ENCODE assay signal across 12 cellular contexts in genomic region chr9:93952784-93953491, GRCh38. TPM values are rescaled to one million over a fixed set of nuclear protein-coding genes. Genes with fewer than 3 reads are reported as not detected.
DNase-seq lines count a peak whose midpoint lies in the region; ATAC-seq and TF ChIP-seq lines count a peak whose summit lies in the region.
"Had no signal": no experiment of that assay in that cellular context is flagged by ENCODE, and none has a peak within 500 bp of the region (broad histone marks: within the 10 kb centered on the region; RNA-seq: fewer than 3 reads in every experiment).

No MANE protein-coding gene starts in this region.

- H3K36me3 Mint-ChIP-seq in activated naive CD4-positive, alpha-beta T cell treated with anti-CD3 and anti-CD28 coated beads, Interleukin-2, amount 50 U/mL, for 24 hours, result no peaks in the 10 kb centered on the region
- no peaks in the 10 kb centered on the region for H3K36me3 Mint-ChIP-seq in activated CD4-positive, alpha-beta memory T cell treated with anti-CD3 and anti-CD28 coated beads for 36 hours
- H3K36me3 Mint-ChIP-seq in stimulated activated naive B cell treated with anti-CD40 and anti-IgM and Interleukin-4, amounts not matched to agents 10 μg/mL and 1 μg/mL and 100 μg/mL, for 72 hours, result peaks cover 7 to 9% of the 10 kb centered on the region in 2 donors

- POLR2A ChIA-PET in activated CD4-positive, alpha-beta memory T cell treated with anti-CD3 and anti-CD28 coated beads for 36 hours (lab: Charles Lee), result interaction anchor here (0.5 kb wide), 1 partner anchor 1956 kb away, joined by 3 read pairs; no protein-coding TSS in a partner anchor

- H3K27me3 ChIP-seq in adrenal gland, result peaks cover 87% of the 10 kb centered on the region

- H3K27me3 Mint-ChIP-seq in activated naive CD4-positive, alpha-beta T cell treated with anti-CD3 and anti-CD28 coated beads, Interleukin-2, amount 50 U/mL, for 24 hours, result peaks cover 58% of the 10 kb centered on the region
- peaks cover 70% of the 10 kb centered on the region for H3K27me3 Mint-ChIP-seq in activated CD4-positive, alpha-beta memory T cell treated with anti-CD3 and anti-CD28 coated beads for 36 hours
- H3K27me3 Mint-ChIP-seq in stimulated activated naive B cell treated with anti-CD40 and anti-IgM and Interleukin-4, amounts not matched to agents 10 μg/mL and 1 μg/mL and 100 μg/mL, for 72 hours, result peaks cover 79 to 93% of the 10 kb centered on the region in 2 donors

- peak; percentile 56 for ATAC-seq in left colon
- ATAC-seq in stimulated activated naive B cell treated with anti-CD40 and anti-IgM and Interleukin-4, amounts not matched to agents 10 μg/mL and 1 μg/mL and 100 μg/mL, for 72 hours (replicated peaks), result peak; percentile 24 to 52
- no peak for ATAC-seq in GM19452 (IDR thresholded peaks at IDR 0.05; ENCODE audit: unreplicated experiment)
- ATAC-seq: GM12878 had no signal

- peak overlapping the region; percentile 47 for H3K27ac Mint-ChIP-seq in activated naive CD4-positive, alpha-beta T cell treated with anti-CD3 and anti-CD28 coated beads, Interleukin-2, amount 50 U/mL, for 24 hours
- H3K27ac Mint-ChIP-seq in activated CD4-positive, alpha-beta memory T cell treated with anti-CD3 and anti-CD28 coated beads for 36 hours, result no peak overlapping the region
- peak overlapping the region; percentile 90 for H3K27ac Mint-ChIP-seq in stimulated activated naive B cell treated with anti-CD40 and anti-IgM and Interleukin-4, amounts not matched to agents 10 μg/mL and 1 μg/mL and 100 μg/mL, for 72 hours
- H3K27ac Mint-ChIP-seq: dendritic cell treated with granulocyte-macrophage colony-stimulating factor and Interleukin-4, amounts not matched to agents 40 ng/mL and 50 ng/mL, for 4 days had no signal

- intact Hi-C loops in activated CD4-positive, alpha-beta memory T cell treated with anti-CD3 and anti-CD28 coated beads for 36 hours (cut with micrococcal nuclease), result no loop called here
- intact Hi-C loops in left colon (cut with DNase I, micrococcal nuclease) (no loop called here), adrenal gland (cut with DNase I) (no loop called here)

- CTCF ChIA-PET in activated CD4-positive, alpha-beta memory T cell treated with anti-CD3 and anti-CD28 coated beads for 36 hours (lab: Charles Lee), result interaction anchor here (0.9 to 2.2 kb wide), 3 partner anchors 9 to 271 kb away, joined by 3 to 9 read pairs (median 6); no protein-coding TSS in a partner anchor

- H3K9me3 ChIP-seq in adrenal gland (replicated peaks in 1 of 3), result no peaks in the 10 kb centered on the region

- no peak overlapping the region for H3K4me3 ChIP-seq in adrenal gland
- H3K4me3 ChIP-seq: GM12878 had no signal

- peaks cover 14 to 30% of the 10 kb centered on the region in 2 donors for H3K4me1 ChIP-seq in adrenal gland (replicated peaks in 1 of 2)

- H3K27ac ChIP-seq in adrenal gland, result no peak overlapping the region

- peaks cover 48% of the 10 kb centered on the region for H3K4me1 Mint-ChIP-seq in activated naive CD4-positive, alpha-beta T cell treated with anti-CD3 and anti-CD28 coated beads, Interleukin-2, amount 50 U/mL, for 24 hours
- H3K4me1 Mint-ChIP-seq in activated CD4-positive, alpha-beta memory T cell treated with anti-CD3 and anti-CD28 coated beads for 36 hours (ENCODE audit: low read depth), result peaks cover 39% of the 10 kb centered on the region
- H3K4me1 Mint-ChIP-seq in stimulated activated naive B cell treated with anti-CD40 and anti-IgM and Interleukin-4, amounts not matched to agents 10 μg/mL and 1 μg/mL and 100 μg/mL, for 72 hours, result peaks cover 48 to 75% of the 10 kb centered on the region in 2 donors

- H3K4me3 Mint-ChIP-seq in activated naive CD4-positive, alpha-beta T cell treated with anti-CD3 and anti-CD28 coated beads, Interleukin-2, amount 50 U/mL, for 24 hours, result peak overlapping the region; percentile 62
- H3K4me3 Mint-ChIP-seq in activated CD4-positive, alpha-beta memory T cell treated with anti-CD3 and anti-CD28 coated beads for 36 hours, result peak overlapping the region; percentile 16
- H3K4me3 Mint-ChIP-seq in stimulated activated naive B cell treated with anti-CD40 and anti-IgM and Interleukin-4, amounts not matched to agents 10 μg/mL and 1 μg/mL and 100 μg/mL, for 72 hours, result peak overlapping the region; percentile 37 to 67
- H3K4me3 Mint-ChIP-seq: dendritic cell treated with granulocyte-macrophage colony-stimulating factor and Interleukin-4, amounts not matched to agents 40 ng/mL and 50 ng/mL, for 4 days had no signal

- TF ChIP-seq POLR2A in adrenal gland (IDR thresholded peaks at IDR 0.05), result no peak

- H3K9me3 Mint-ChIP-seq in activated naive CD4-positive, alpha-beta T cell treated with anti-CD3 and anti-CD28 coated beads, Interleukin-2, amount 50 U/mL, for 24 hours, result no peaks in the 10 kb centered on the region
- H3K9me3 Mint-ChIP-seq in activated CD4-positive, alpha-beta memory T cell treated with anti-CD3 and anti-CD28 coated beads for 36 hours, result no peaks in the 10 kb centered on the region
- H3K9me3 Mint-ChIP-seq in stimulated activated naive B cell treated with anti-CD40 and anti-IgM and Interleukin-4, amounts not matched to agents 10 μg/mL and 1 μg/mL and 100 μg/mL, for 72 hours, result peaks cover 0 to 3% of the 10 kb centered on the region in 2 donors
- H3K9me3 Mint-ChIP-seq: dendritic cell treated with granulocyte-macrophage colony-stimulating factor and Interleukin-4, amounts not matched to agents 40 ng/mL and 50 ng/mL, for 4 days had no signal

- no peaks in the 10 kb centered on the region for H3K36me3 ChIP-seq in adrenal gland (replicated peaks in 1 of 2)

- no peak for DNase-seq in activated naive CD4-positive, alpha-beta T cell treated with anti-CD3 and anti-CD28 coated beads, Interleukin-2, amount 50 U/mL, for 16 hours
- no peak for DNase-seq in activated CD4-positive, alpha-beta memory T cell treated with anti-CD3 and anti-CD28 coated beads for 36 hours
- DNase-seq in left colon, result no peak
- DNase-seq in stimulated activated naive B cell treated with anti-CD40 and anti-IgM and Interleukin-4, amounts not matched to agents 10 μg/mL and 1 μg/mL and 100 μg/mL, for 72 hours, result no peak
- no peak for DNase-seq in adrenal gland
- DNase-seq in occipital lobe (lab: John Stamatoyannopoulos, UW), result no peak
- DNase-seq: NCI-H187, SHP77 had no signal

- WGBS in adrenal gland, 4 donors, result 4 to 6% (median 4%) methylated on average over 7 to 54 of the region's 54 CpGs

- no peak for TF ChIP-seq CTCF in adrenal gland (IDR thresholded peaks at IDR 0.05)

RNA-seq across cellular contexts. Expression of gene BARX1, which starts 2.2 kb away (rescaled TPM):
- under 1 TPM; 0.43 to 0.44 TPM for total RNA-seq in activated CD4-positive, alpha-beta memory T cell treated with anti-CD3 and anti-CD28 coated beads for 36 hours
- under 1 TPM in 1 of 2 donors, not detected in 1; 0.18 TPM for total RNA-seq in left colon
- total RNA-seq in adrenal gland, result not detected
- under 1 TPM in 1 of 3 donors, not detected in 2; 0.32 TPM for polyA plus RNA-seq in adrenal gland
- total RNA-seq in occipital lobe, result not detected
- total RNA-seq: GM12878 had no signal
- polyA plus RNA-seq: GM12878 had no signal
